11 cellular contexts compared by ENCODE assay signal in the genomic region with DNA sequence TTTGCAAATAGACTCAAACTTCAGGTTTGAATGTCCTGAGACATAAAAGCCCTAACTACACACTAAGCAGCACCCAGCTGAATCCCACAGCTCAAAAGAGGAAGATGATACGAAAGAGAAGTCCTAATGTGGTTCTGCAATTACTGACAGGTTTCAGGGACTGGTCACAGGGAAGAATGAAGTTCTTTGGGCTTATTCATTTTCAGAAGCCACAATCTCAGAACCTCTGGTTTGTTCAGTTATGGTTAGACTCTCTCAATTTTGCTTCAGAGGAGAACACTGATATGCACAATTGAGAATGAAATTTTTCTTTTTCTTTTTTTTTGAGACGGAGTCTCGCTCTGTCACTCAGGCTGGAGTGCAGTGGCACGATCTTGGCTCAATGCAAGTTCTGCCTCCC.
A peak's percentile ranks its signal among the peaks of the same experiment; 100 is the strongest.
DNase-seq lines count a peak whose midpoint lies in the region; ATAC-seq and TF ChIP-seq lines count a peak whose summit lies in the region.
"Had no signal": no experiment of that assay in that cellular context is flagged by ENCODE, and none has a peak within 500 bp of the region (broad histone marks: within the 10 kb centered on the region; RNA-seq: fewer than 3 reads in every experiment).

No MANE protein-coding gene starts in this region.

- no peaks in the 10 kb centered on the region for H3K27me3 ChIP-seq in upper lobe of right lung
- no peaks in the 10 kb centered on the region for H3K27me3 ChIP-seq in A673 (replicated peaks; ENCODE audit: insufficient read depth, low read depth, low read length, poor library complexity)

- H3K4me3 ChIP-seq in upper lobe of right lung (no peak overlapping the region), A673 (ENCODE audit: low read depth, low read length, poor library complexity, severe bottlenecking) (no peak overlapping the region)

- ATAC-seq in activated T-cell treated with anti-CD3 and anti-CD28 coated beads, Interleukin-2, amount 50 U/mL, for 72 hours (replicated peaks in 1 of 2) = peak; percentile 93 to 97
- ATAC-seq in HG02678 (IDR thresholded peaks at IDR 0.05; ENCODE audit: unreplicated experiment) (peak; percentile 91), HG03521 (IDR thresholded peaks at IDR 0.05; ENCODE audit: unreplicated experiment) (peak; percentile 91), upper lobe of right lung (peak; percentile 51)
- ATAC-seq: HepG2 had no signal

- H3K36me3 Mint-ChIP-seq in activated T-cell treated with anti-CD3 and anti-CD28 coated beads, Interleukin-2, amount 50 U/mL, for 72 hours (ENCODE audit: insufficient read depth in 2 of 2) = no peaks in the 10 kb centered on the region
- no peaks in the 10 kb centered on the region for H3K36me3 Mint-ChIP-seq in activated T-cell treated with anti-CD3 and anti-CD28 coated beads, Interleukin-2, amount 50 U/mL, for 24 hours (ENCODE audit: low read depth)

- no peak overlapping the region for H3K4me3 Mint-ChIP-seq in activated T-cell treated with anti-CD3 and anti-CD28 coated beads, Interleukin-2, amount 50 U/mL, for 72 hours
- no peak overlapping the region for H3K4me3 Mint-ChIP-seq in activated T-cell treated with anti-CD3 and anti-CD28 coated beads, Interleukin-2, amount 50 U/mL, for 24 hours

- H3K36me3 ChIP-seq in upper lobe of right lung (no peaks in the 10 kb centered on the region), A673 (ENCODE audit: insufficient read depth, low read length, poor library complexity, severe bottlenecking) (no peaks in the 10 kb centered on the region)

- no peaks in the 10 kb centered on the region for H3K9me3 ChIP-seq in upper lobe of right lung
- no peaks in the 10 kb centered on the region for H3K9me3 ChIP-seq in A673 (ENCODE audit: low read depth, low read length, poor library complexity, severe bottlenecking)

- no TSS peak for BruUV-seq in A673 (replicated peaks; lab: Mats Ljungman, UMichigan)

- H3K27ac ChIP-seq in upper lobe of right lung (no peak overlapping the region), A673 (ENCODE audit: low read depth, low read length, poor library complexity, severe bottlenecking) (no peak overlapping the region)
- H3K27ac ChIP-seq: VCaP had no signal

- POLR2A ChIA-PET in A673 (lab: Charles Lee; ENCODE audit: low non-redundant PET) = no interaction called here

- peaks cover 9% of the 10 kb centered on the region for H3K4me1 Mint-ChIP-seq in activated T-cell treated with anti-CD3 and anti-CD28 coated beads, Interleukin-2, amount 50 U/mL, for 72 hours (ENCODE audit: low read depth)
- H3K4me1 Mint-ChIP-seq in activated T-cell treated with anti-CD3 and anti-CD28 coated beads, Interleukin-2, amount 50 U/mL, for 24 hours (ENCODE audit: low read depth) = peaks cover 10% of the 10 kb centered on the region

- no peaks in the 10 kb centered on the region for H3K9me3 Mint-ChIP-seq in activated T-cell treated with anti-CD3 and anti-CD28 coated beads, Interleukin-2, amount 50 U/mL, for 72 hours
- no peaks in the 10 kb centered on the region for H3K9me3 Mint-ChIP-seq in activated T-cell treated with anti-CD3 and anti-CD28 coated beads, Interleukin-2, amount 50 U/mL, for 24 hours

- CTCF ChIA-PET in A673 (lab: Charles Lee) = no interaction called here

- TF ChIP-seq CTCF in upper lobe of right lung (IDR thresholded peaks at IDR 0.05) (no peak), A673 (conservative IDR thresholded peaks at IDR 0.05; ENCODE audit: low read depth, low read length) (no peak)

- H3K27me3 Mint-ChIP-seq in activated T-cell treated with anti-CD3 and anti-CD28 coated beads, Interleukin-2, amount 50 U/mL, for 72 hours (ENCODE audit: low read depth) = no peaks in the 10 kb centered on the region
- peaks cover 4% of the 10 kb centered on the region for H3K27me3 Mint-ChIP-seq in activated T-cell treated with anti-CD3 and anti-CD28 coated beads, Interleukin-2, amount 50 U/mL, for 24 hours

- peak in 1 of 2 donors; percentile 21 for DNase-seq in activated T-cell treated with anti-CD3 and anti-CD28 coated beads, Interleukin-2, amount 50 U/mL, for 72 hours
- DNase-seq in activated T-cell treated with anti-CD3 and anti-CD28 coated beads, Interleukin-2, amount 50 U/mL, for 1 hour = no peak
- DNase-seq in upper lobe of right lung (no peak), A673 (ENCODE audit: low spot score) (no peak), NCI-H2081 (lab: John Stamatoyannopoulos, UW) (no peak)
- DNase-seq in activated T-cell treated with anti-CD3 and anti-CD28 coated beads, Interleukin-2, amount 50 U/mL, for 24 hours = no peak
- DNase-seq: NCI-H82 had no signal

- intact Hi-C loops in upper lobe of right lung (cut with DNase I) (no loop called here), A673 (cut with micrococcal nuclease; ENCODE audit: unreplicated experiment) (no loop called here)

- no peak overlapping the region for H3K27ac Mint-ChIP-seq in activated T-cell treated with anti-CD3 and anti-CD28 coated beads, Interleukin-2, amount 50 U/mL, for 72 hours
- H3K27ac Mint-ChIP-seq in activated T-cell treated with anti-CD3 and anti-CD28 coated beads, Interleukin-2, amount 50 U/mL, for 24 hours = no peak overlapping the region

- H3K4me1 ChIP-seq in upper lobe of right lung = no peaks in the 10 kb centered on the region
- no peaks in the 10 kb centered on the region for H3K4me1 ChIP-seq in A673 (ENCODE audit: insufficient read depth, low read length, poor library complexity, severe bottlenecking)
